21 cellular contexts compared by ENCODE assay signal in the genomic region with DNA sequence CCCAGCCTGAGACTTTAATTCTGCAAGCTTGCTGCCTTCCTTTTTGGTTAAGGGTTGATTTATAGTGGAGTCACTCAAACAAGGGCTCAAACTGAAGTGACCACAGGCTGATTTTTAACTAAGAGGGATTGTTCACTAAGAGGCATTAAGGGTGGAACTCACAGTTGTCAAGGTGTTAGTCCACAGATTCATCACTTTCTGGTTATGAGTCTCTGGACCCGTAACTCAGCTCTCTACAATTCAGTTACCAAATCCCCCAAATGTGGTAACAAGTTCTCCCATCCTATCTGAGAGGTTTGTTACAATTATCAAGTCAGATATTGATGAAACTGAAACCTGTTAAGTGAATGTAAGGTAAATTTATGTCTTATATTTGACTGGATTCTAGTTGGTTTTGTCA.
DNase-seq lines count a peak whose midpoint lies in the region; ATAC-seq lines count a peak whose summit lies in the region.
"Had no signal": no experiment of that assay in that cellular context is flagged by ENCODE, and none has a peak within 500 bp of the region (broad histone marks: within the 10 kb centered on the region; RNA-seq: fewer than 3 reads in every experiment).

No MANE protein-coding gene starts in this region.

- no peak for DNase-seq in NCI-H2029 treated with DMSO at 0.1 percent for 48 hours (lab: John Stamatoyannopoulos, UW)
- no peak for DNase-seq in AML-193 (lab: John Stamatoyannopoulos, UW)
- DNase-seq in C1 segment of cervical spinal cord (lab: John Stamatoyannopoulos, UW), result no peak
- DNase-seq in D341Med (ENCODE audit: low spot score), result no peak
- DNase-seq: activated CD4-positive, alpha-beta T cell treated with anti-CD3 and anti-CD28 coated beads, Interleukin-2, amount 50 U/mL, for 48 hours; activated T-cell treated with anti-CD3 and anti-CD28 coated beads, Interleukin-2, amount 50 U/mL, for 24 hours; heart left ventricle; KG1; left ventricle myocardium inferior; mucosa of descending colon; MV-4-11; NCI-H1930; NCI-H446; stimulated activated naive B cell treated with anti-CD40 and anti-IgM and Interleukin-4, amounts not matched to agents 10 μg/mL and 1 μg/mL and 100 μg/mL, for 72 hours; thyroid gland had no signal

- peak; percentile 63 for ATAC-seq in GM18502 (IDR thresholded peaks at IDR 0.05; ENCODE audit: poor library complexity, unreplicated experiment)
- ATAC-seq in GM19452 (IDR thresholded peaks at IDR 0.05; ENCODE audit: unreplicated experiment), result peak; percentile 70
- peak; percentile 94 for ATAC-seq in HG02840 (IDR thresholded peaks at IDR 0.05; ENCODE audit: low FRiP score, unreplicated experiment)
- peak; percentile 87 for ATAC-seq in HG03354 (IDR thresholded peaks at IDR 0.05; ENCODE audit: poor library complexity, severe bottlenecking, unreplicated experiment)
- ATAC-seq: GM23338, heart left ventricle, mucosa of descending colon, Right ventricle myocardium inferior had no signal
